33 cellular contexts compared by ENCODE assay signal in genomic region chr16:59865071-59865671, GRCh38.
"Had no signal": no experiment of that assay in that cellular context is flagged by ENCODE, and none has a peak within 500 bp of the region (broad histone marks: within the 10 kb centered on the region; RNA-seq: fewer than 3 reads in every experiment).

No MANE protein-coding gene starts in this region.

- H3K27ac ChIP-seq: adrenal gland, cardiac muscle cell, colonic mucosa, epithelial cell of prostate, esophagus squamous epithelium, gastrocnemius medialis, hepatocyte, neural progenitor cell, right atrium auricular region, uterus had no signal

- H3K9ac ChIP-seq: neural progenitor cell had no signal

- H3K36me3 Mint-ChIP-seq: activated naive CD4-positive, alpha-beta T cell treated with anti-CD3 and anti-CD28 coated beads, Interleukin-2, amount 50 U/mL, for 72 hours; brain; mesothelial cell of epicardium; naive B cell; neural progenitor cell; stimulated activated effector memory CD8-positive, alpha-beta T cell treated with anti-CD3 and anti-CD28 coated beads, Interleukin-12 subunit alpha, Interleukin-12 subunit beta, amount 100 ng/mL, for 72 hours; type B pancreatic cell had no signal

- H3K36me3 ChIP-seq: adrenal gland, cardiac muscle cell, colonic mucosa, esophagus squamous epithelium, gastrocnemius medialis, neural progenitor cell, right atrium auricular region, uterus had no signal

- ATAC-seq: activated naive CD4-positive, alpha-beta T cell treated with anti-CD3 and anti-CD28 coated beads, Interleukin-2, amount 50 U/mL, for 72 hours; gastrocnemius medialis; left colon; stimulated activated effector memory CD8-positive, alpha-beta T cell treated with anti-CD3 and anti-CD28 coated beads, Interleukin-12 subunit alpha, Interleukin-12 subunit beta, amount 100 ng/mL, for 72 hours; stimulated activated naive CD8-positive, alpha-beta T cell treated with anti-CD3 and anti-CD28 coated beads, Interleukin-15, amount 100 ng/mL, for 72 hours had no signal

- H3K4me2 ChIP-seq: hepatocyte, neural progenitor cell had no signal

- H3K4me3 ChIP-seq: adrenal gland, cardiac muscle cell, colonic mucosa, esophagus squamous epithelium, gastrocnemius medialis, hepatocyte, neural progenitor cell, right atrium auricular region, uterus had no signal

- H3K27me3 Mint-ChIP-seq: activated CD4-positive, alpha-beta memory T cell treated with anti-CD3 and anti-CD28 coated beads, Interleukin-2, amount 10 ng/mL, durations not matched to agents 7 days and 5 days; activated CD4-positive, alpha-beta T cell treated with anti-CD3 and anti-CD28 coated beads, Interleukin-2, amount 10 ng/mL, durations not matched to agents 7 days and 5 days; naive B cell; stimulated activated naive CD8-positive, alpha-beta T cell treated with anti-CD3 and anti-CD28 coated beads, Interleukin-15, amount 100 ng/mL, for 72 hours; type B pancreatic cell had no signal

- H3K9me3 ChIP-seq: adrenal gland, colonic mucosa, esophagus squamous epithelium, gastrocnemius medialis, right atrium auricular region, uterus had no signal

- H3K27me3 ChIP-seq: adrenal gland, cardiac muscle cell, colonic mucosa, esophagus squamous epithelium, gastrocnemius medialis, hepatocyte, neural progenitor cell, right atrium auricular region, uterus had no signal

- H3K4me1 ChIP-seq: adrenal gland, colonic mucosa, esophagus squamous epithelium, gastrocnemius medialis, neural progenitor cell, right atrium auricular region, uterus had no signal

- H3K4me3 Mint-ChIP-seq: activated CD4-positive, alpha-beta memory T cell treated with anti-CD3 and anti-CD28 coated beads, Interleukin-2, amount 10 ng/mL, durations not matched to agents 7 days and 5 days; activated CD4-positive, alpha-beta T cell treated with anti-CD3 and anti-CD28 coated beads, Interleukin-2, amount 10 ng/mL, durations not matched to agents 7 days and 5 days; brain; mesothelial cell of epicardium; naive B cell; neural progenitor cell; stimulated activated effector memory CD8-positive, alpha-beta T cell treated with anti-CD3 and anti-CD28 coated beads, Interleukin-12 subunit alpha, Interleukin-12 subunit beta, amount 100 ng/mL, for 72 hours; stimulated activated naive CD8-positive, alpha-beta T cell treated with anti-CD3 and anti-CD28 coated beads, Interleukin-15, amount 100 ng/mL, for 72 hours; type B pancreatic cell had no signal

- H3K4me1 Mint-ChIP-seq: activated CD4-positive, alpha-beta memory T cell treated with anti-CD3 and anti-CD28 coated beads, Interleukin-2, amount 10 ng/mL, durations not matched to agents 7 days and 5 days; activated CD4-positive, alpha-beta T cell treated with anti-CD3 and anti-CD28 coated beads, Interleukin-2, amount 10 ng/mL, durations not matched to agents 7 days and 5 days; naive B cell; neural progenitor cell; stimulated activated effector memory CD8-positive, alpha-beta T cell treated with anti-CD3 and anti-CD28 coated beads, Interleukin-12 subunit alpha, Interleukin-12 subunit beta, amount 100 ng/mL, for 72 hours; stimulated activated naive CD8-positive, alpha-beta T cell treated with anti-CD3 and anti-CD28 coated beads, Interleukin-15, amount 100 ng/mL, for 72 hours had no signal

- DNase-seq: activated CD4-positive, alpha-beta memory T cell treated with anti-CD3 and anti-CD28 coated beads, Interleukin-2, amount 10 ng/mL, durations not matched to agents 7 days and 5 days; activated CD4-positive, alpha-beta T cell treated with anti-CD3 and anti-CD28 coated beads, Interleukin-2, amount 10 ng/mL, durations not matched to agents 7 days and 5 days; activated CD4-positive, CD25-positive, alpha-beta regulatory T cell treated with anti-CD3 and anti-CD28 coated beads, Interleukin-2, amount 50 U/mL, for 72 hours; activated naive CD4-positive, alpha-beta T cell; activated T-cell treated with anti-CD3 and anti-CD28 coated beads, Interleukin-2, amount 50 U/mL, for 48 hours; adrenal gland; aorta; cerebellar nuclear complex; colonic mucosa; effector CD8-positive, alpha-beta T cell; esophagus squamous epithelium; gastrocnemius medialis; kidney; left colon; naive B cell; occipital lobe; stimulated activated CD4-positive, alpha-beta T cell treated with anti-CD3 and anti-CD28 coated beads, Interleukin-12 subunit alpha, Interleukin-12 subunit beta, amount 100 ng/mL, for 4 hours; stimulated activated CD4-positive, alpha-beta T cell treated with anti-CD3 and anti-CD28 coated beads, Interleukin-4, amount 100 ng/mL, for 24 hours; stimulated activated naive CD8-positive, alpha-beta T cell treated with anti-CD3 and anti-CD28 coated beads, Interleukin-15, amount 100 ng/mL, for 72 hours; substantia nigra; T-helper 2 cell; uterus had no signal

- H3K79me2 ChIP-seq: hepatocyte had no signal

- H2AFZ ChIP-seq: hepatocyte, neural progenitor cell had no signal

- H3K9me3 Mint-ChIP-seq: neural progenitor cell had no signal

- H3K27ac Mint-ChIP-seq: activated CD4-positive, alpha-beta memory T cell treated with anti-CD3 and anti-CD28 coated beads, Interleukin-2, amount 10 ng/mL, durations not matched to agents 7 days and 5 days; activated CD4-positive, alpha-beta T cell treated with anti-CD3 and anti-CD28 coated beads, Interleukin-2, amount 10 ng/mL, durations not matched to agents 7 days and 5 days; activated naive CD4-positive, alpha-beta T cell treated with anti-CD3 and anti-CD28 coated beads, Interleukin-2, amount 50 U/mL, for 72 hours; activated T-helper 2 cell treated with anti-CD3 and anti-CD28 coated beads, Interferon-gamma antibody, Interleukin-2, Interleukin-4, amounts not matched to agents 10 μg/mL and 5 μg/mL and 100 μg/mL, durations not matched to agents 14 hours and 24 hours and 36 hours; brain; mesothelial cell of epicardium; neural progenitor cell; stimulated activated effector memory CD8-positive, alpha-beta T cell treated with anti-CD3 and anti-CD28 coated beads, Interleukin-12 subunit alpha, Interleukin-12 subunit beta, amount 100 ng/mL, for 72 hours; stimulated activated naive CD8-positive, alpha-beta T cell treated with anti-CD3 and anti-CD28 coated beads, Interleukin-15, amount 100 ng/mL, for 72 hours; type B pancreatic cell had no signal
